Comparison of ENCODE assay signal across 1 cellular context in genomic region chrX:76434103-76434741, GRCh38.
A peak's percentile ranks its signal among the peaks of the same experiment; 100 is the strongest.
TF ChIP-seq lines count a peak whose summit lies in the region.

No MANE protein-coding gene starts in this region.

TF ChIP-seq in H1, 55 proteins besides CTCF, POLR2A, EP300 and RAD21:
- TF ChIP-seq SUZ12 (IDR thresholded peaks at IDR 0.05; ENCODE audit: low read length) (no peak), MAFK (IDR thresholded peaks at IDR 0.05; ENCODE audit: low read depth, low read length) (peak; percentile 52; the same call in 1 of the 2 replicates)
